Comparison of ENCODE assay signal across 2 cellular contexts in the genomic region with DNA sequence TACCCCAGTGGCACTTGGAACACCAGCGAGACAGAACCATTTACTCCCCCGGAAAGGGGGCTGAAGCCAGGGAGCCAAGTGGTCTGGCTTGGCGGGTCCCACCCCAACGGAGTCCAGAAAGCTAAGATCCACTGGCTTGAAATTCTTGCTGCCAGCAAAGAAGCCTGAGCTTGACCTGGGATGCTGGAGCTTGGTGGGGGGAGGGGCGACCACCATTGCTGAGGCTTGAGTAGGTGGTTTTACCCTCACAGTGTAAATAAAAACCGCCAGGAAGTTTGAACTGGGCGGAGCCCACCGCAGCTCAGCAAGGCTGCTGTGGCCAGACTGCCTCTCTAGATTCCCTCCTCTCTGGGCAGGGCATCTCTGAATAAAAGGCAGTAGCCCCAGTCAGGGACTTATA.
A peak's percentile ranks its signal among the peaks of the same experiment; 100 is the strongest.
TF ChIP-seq lines count a peak whose summit lies in the region.

No MANE protein-coding gene starts in this region.

TF ChIP-seq in HEK293, 187 proteins besides CTCF, POLR2A, EP300 and RAD21:
- TF ChIP-seq, protein P1, sequence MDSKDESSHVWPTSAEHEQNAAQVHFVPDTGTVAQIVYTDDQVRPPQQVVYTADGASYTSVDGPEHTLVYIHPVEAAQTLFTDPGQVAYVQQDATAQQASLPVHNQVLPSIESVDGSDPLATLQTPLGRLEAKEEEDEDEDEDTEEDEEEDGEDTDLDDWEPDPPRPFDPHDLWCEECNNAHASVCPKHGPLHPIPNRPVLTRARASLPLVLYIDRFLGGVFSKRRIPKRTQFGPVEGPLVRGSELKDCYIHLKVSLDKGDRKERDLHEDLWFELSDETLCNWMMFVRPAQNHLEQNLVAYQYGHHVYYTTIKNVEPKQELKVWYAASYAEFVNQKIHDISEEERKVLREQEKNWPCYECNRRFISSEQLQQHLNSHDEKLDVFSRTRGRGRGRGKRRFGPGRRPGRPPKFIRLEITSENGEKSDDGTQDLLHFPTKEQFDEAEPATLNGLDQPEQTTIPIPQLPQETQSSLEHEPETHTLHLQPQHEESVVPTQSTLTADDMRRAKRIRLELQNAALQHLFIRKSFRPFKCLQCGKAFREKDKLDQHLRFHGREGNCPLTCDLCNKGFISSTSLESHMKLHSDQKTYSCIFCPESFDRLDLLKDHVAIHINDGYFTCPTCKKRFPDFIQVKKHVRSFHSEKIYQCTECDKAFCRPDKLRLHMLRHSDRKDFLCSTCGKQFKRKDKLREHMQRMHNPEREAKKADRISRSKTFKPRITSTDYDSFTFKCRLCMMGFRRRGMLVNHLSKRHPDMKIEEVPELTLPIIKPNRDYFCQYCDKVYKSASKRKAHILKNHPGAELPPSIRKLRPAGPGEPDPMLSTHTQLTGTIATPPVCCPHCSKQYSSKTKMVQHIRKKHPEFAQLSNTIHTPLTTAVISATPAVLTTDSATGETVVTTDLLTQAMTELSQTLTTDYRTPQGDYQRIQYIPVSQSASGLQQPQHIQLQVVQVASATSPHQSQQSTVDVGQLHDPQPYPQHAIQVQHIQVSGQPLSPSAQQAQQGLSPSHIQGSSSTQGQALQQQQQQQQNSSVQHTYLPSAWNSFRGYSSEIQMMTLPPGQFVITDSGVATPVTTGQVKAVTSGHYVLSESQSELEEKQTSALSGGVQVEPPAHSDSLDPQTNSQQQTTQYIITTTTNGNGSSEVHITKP (tag by site-specific recombination; IDR thresholded peaks at IDR 0.05) = peak; percentile 71
TF ChIP-seq in HEK293: peak in this region for 1; not testable (repeated sequence) for 186.

TF ChIP-seq in HepG2, 621 proteins besides CTCF, POLR2A, EP300 and RAD21:
- TF ChIP-seq, protein P2, sequence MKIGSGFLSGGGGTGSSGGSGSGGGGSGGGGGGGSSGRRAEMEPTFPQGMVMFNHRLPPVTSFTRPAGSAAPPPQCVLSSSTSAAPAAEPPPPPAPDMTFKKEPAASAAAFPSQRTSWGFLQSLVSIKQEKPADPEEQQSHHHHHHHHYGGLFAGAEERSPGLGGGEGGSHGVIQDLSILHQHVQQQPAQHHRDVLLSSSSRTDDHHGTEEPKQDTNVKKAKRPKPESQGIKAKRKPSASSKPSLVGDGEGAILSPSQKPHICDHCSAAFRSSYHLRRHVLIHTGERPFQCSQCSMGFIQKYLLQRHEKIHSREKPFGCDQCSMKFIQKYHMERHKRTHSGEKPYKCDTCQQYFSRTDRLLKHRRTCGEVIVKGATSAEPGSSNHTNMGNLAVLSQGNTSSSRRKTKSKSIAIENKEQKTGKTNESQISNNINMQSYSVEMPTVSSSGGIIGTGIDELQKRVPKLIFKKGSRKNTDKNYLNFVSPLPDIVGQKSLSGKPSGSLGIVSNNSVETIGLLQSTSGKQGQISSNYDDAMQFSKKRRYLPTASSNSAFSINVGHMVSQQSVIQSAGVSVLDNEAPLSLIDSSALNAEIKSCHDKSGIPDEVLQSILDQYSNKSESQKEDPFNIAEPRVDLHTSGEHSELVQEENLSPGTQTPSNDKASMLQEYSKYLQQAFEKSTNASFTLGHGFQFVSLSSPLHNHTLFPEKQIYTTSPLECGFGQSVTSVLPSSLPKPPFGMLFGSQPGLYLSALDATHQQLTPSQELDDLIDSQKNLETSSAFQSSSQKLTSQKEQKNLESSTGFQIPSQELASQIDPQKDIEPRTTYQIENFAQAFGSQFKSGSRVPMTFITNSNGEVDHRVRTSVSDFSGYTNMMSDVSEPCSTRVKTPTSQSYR (CRISPR knock-in tag; IDR thresholded peaks at IDR 0.05; ENCODE audit: borderline replicate concordance) = peak; percentile 36; the same call in 1 of the 2 replicates
TF ChIP-seq in HepG2: peak in this region for 1; not testable (repeated sequence) for 620.
